19 cellular contexts compared by ENCODE assay signal in genomic region chr17:76611747-76612143, GRCh38. TPM values are rescaled to one million over a fixed set of nuclear protein-coding genes. Genes with fewer than 3 reads are reported as not detected.
DNase-seq lines count a peak whose midpoint lies in the region; ATAC-seq and TF ChIP-seq lines count a peak whose summit lies in the region.
"Had no signal": no experiment of that assay in that cellular context is flagged by ENCODE, and none has a peak within 500 bp of the region (broad histone marks: within the 10 kb centered on the region; RNA-seq: fewer than 3 reads in every experiment).

No MANE protein-coding gene starts in this region.

- no peak for TF ChIP-seq CTCF in HEK293 (tag by site-specific recombination; IDR thresholded peaks at IDR 0.05)
- no peak for TF ChIP-seq CTCF in RWPE1 (conservative IDR thresholded peaks at IDR 0.05; ENCODE audit: low read depth)
- no peak for TF ChIP-seq CTCF in glutamatergic neuron (IDR thresholded peaks at IDR 0.05; ENCODE audit: partially characterized antibody, unreplicated experiment)
- TF ChIP-seq CTCF in PC-3 (conservative IDR thresholded peaks at IDR 0.05; ENCODE audit: low read depth, low read length): no peak
- TF ChIP-seq CTCF in CD4-positive, alpha-beta T cell (IDR thresholded peaks at IDR 0.05): no peak

- H3K4me3 ChIP-seq in HEK293 (ENCODE audit: low read depth, low read length) (no peak overlapping the region), neuronal stem cell (ENCODE audit: low read length in 2 of 2) (no peak overlapping the region), PC-3 (ENCODE audit: low read length) (no peak overlapping the region)
- H3K4me3 ChIP-seq: BLaER1 treated with 17β-estradiol and CSF1 and Interleukin-3, amounts not matched to agents 10 nM and 100 nM had no signal

- H4K20me1 ChIP-seq in PC-3 (ENCODE audit: low read length): no peaks in the 10 kb centered on the region
- H4K20me1 ChIP-seq: BLaER1 treated with 17β-estradiol and CSF1 and Interleukin-3, amounts not matched to agents 10 nM and 100 nM had no signal

- H3K79me1 ChIP-seq in neuronal stem cell (ENCODE audit: low read depth, low read length): no peaks in the 10 kb centered on the region

- H3K27me3 Mint-ChIP-seq in glutamatergic neuron (ENCODE audit: unreplicated experiment): peaks cover 2% of the 10 kb centered on the region
- no peaks in the 10 kb centered on the region for H3K27me3 Mint-ChIP-seq in CD4-positive, alpha-beta T cell
- H3K27me3 Mint-ChIP-seq: IgD-negative memory B cell had no signal

- H4K8ac ChIP-seq in neuronal stem cell (ENCODE audit: low read depth, low read length): no peak overlapping the region

- no peak for DNase-seq in RWPE1 (ENCODE audit: low spot score)
- no peak for DNase-seq in glutamatergic neuron
- DNase-seq in neuronal stem cell (ENCODE audit: low spot score): no peak
- DNase-seq in COLO829 (ENCODE audit: low spot score): no peak
- DNase-seq in PC-3: no peak
- no peak for DNase-seq in CD4-positive, alpha-beta T cell
- DNase-seq: ACHN; CD4-positive, CD25-positive, alpha-beta regulatory T cell; DMS153; DMS79 treated with DMSO at 0.1 percent for 48 hours; EL; HCEC 1CT had no signal

- H2BK12ac ChIP-seq in neuronal stem cell (ENCODE audit: low read length): no peak overlapping the region

- ATAC-seq in GM18873 (IDR thresholded peaks at IDR 0.05; ENCODE audit: low FRiP score, unreplicated experiment) (no peak), PC-3 (no peak)
- no peak for ATAC-seq in CD4-positive, alpha-beta T cell (ENCODE audit: poor library complexity)

- no CpG with 5 or more reads among the region's 4 CpGs for WGBS in neuronal stem cell (ENCODE audit: extremely low coverage in 2 of 2, insufficient read length in 2 of 2, insufficient replicate concordance in 1 of 2), 2 donors

- no peak overlapping the region for H2BK120ac ChIP-seq in neuronal stem cell (ENCODE audit: low read depth, low read length)

- no peak overlapping the region for H2AK5ac ChIP-seq in neuronal stem cell (ENCODE audit: low read depth, low read length)

- H3K27me3 ChIP-seq in neuronal stem cell (ENCODE audit: control insufficient read depth in 3 of 3, insufficient read depth in 3 of 3, low read depth in 1 of 3, low read length in 3 of 3) (no peaks in the 10 kb centered on the region), PC-3 (ENCODE audit: low read length) (no peaks in the 10 kb centered on the region)
- H3K27me3 ChIP-seq in CD4-positive, alpha-beta T cell (ENCODE audit: control insufficient read depth, insufficient read depth, low read length): no peaks in the 10 kb centered on the region
- H3K27me3 ChIP-seq: BLaER1 treated with 17β-estradiol and CSF1 and Interleukin-3, amounts not matched to agents 10 nM and 100 nM had no signal

- H3K36me3 ChIP-seq in HEK293 (ENCODE audit: control insufficient read depth in 2 of 2, insufficient read depth in 1 of 2, low read length in 2 of 2) (no peaks in the 10 kb centered on the region), neuronal stem cell (replicated peaks in 1 of 2; ENCODE audit: control insufficient read depth in 2 of 2, insufficient read depth in 2 of 2, low read length in 2 of 2) (no peaks in the 10 kb centered on the region), PC-3 (ENCODE audit: low read depth, low read length) (no peaks in the 10 kb centered on the region)
- H3K36me3 ChIP-seq: BLaER1 treated with 17β-estradiol and CSF1 and Interleukin-3, amounts not matched to agents 10 nM and 100 nM had no signal

- H3K4me2 ChIP-seq in neuronal stem cell (ENCODE audit: insufficient read depth, low read length, poor library complexity, severe bottlenecking) (no peak overlapping the region), PC-3 (ENCODE audit: low read length) (no peak overlapping the region)
- H3K4me2 ChIP-seq: BLaER1 treated with 17β-estradiol and CSF1 and Interleukin-3, amounts not matched to agents 10 nM and 100 nM had no signal

- H3K79me2 ChIP-seq in PC-3 (ENCODE audit: low read length): no peaks in the 10 kb centered on the region

- H2BK15ac ChIP-seq in neuronal stem cell (ENCODE audit: low read length): no peak overlapping the region

- no peak overlapping the region for H2BK5ac ChIP-seq in neuronal stem cell (ENCODE audit: low read length)

- H3K27ac ChIP-seq in HEK293 (ENCODE audit: extremely low read depth, low read depth, low read length) (no peak overlapping the region), RWPE1 (peak overlapping the region; percentile 15; the same call in 1 of the 2 replicates), neuronal stem cell (replicated peaks; ENCODE audit: low read length) (peak overlapping the region; percentile 14), PC-3 (ENCODE audit: low read length) (no peak overlapping the region)
- no peak overlapping the region for H3K27ac ChIP-seq in CD4-positive, alpha-beta T cell (ENCODE audit: low read depth, low read length)
- H3K27ac ChIP-seq: BLaER1 treated with 17β-estradiol and CSF1 and Interleukin-3, amounts not matched to agents 10 nM and 100 nM; HL-60 had no signal

- intact Hi-C loops in PC-3 (cut with micrococcal nuclease): no loop called here
- intact Hi-C loops in CD4-positive, alpha-beta T cell (cut with DNase I, micrococcal nuclease): no loop called here

- no peak overlapping the region for H3K18ac ChIP-seq in neuronal stem cell (ENCODE audit: low read length)

- no peak overlapping the region for H3K23ac ChIP-seq in neuronal stem cell (ENCODE audit: low read depth, low read length, poor library complexity)

- H3K4me1 ChIP-seq in HEK293 (ENCODE audit: control insufficient read depth, insufficient read depth, low read length): 0 out of 2 replicates have a peak, but pooled peaks cover 3% of the 10 kb centered on the region
- H3K4me1 ChIP-seq in neuronal stem cell (ENCODE audit: control insufficient read depth in 2 of 2, insufficient read depth in 1 of 2, low read depth in 1 of 2, low read length in 2 of 2): peaks cover 7 to 8% of the 10 kb centered on the region in 2 donors
- no peaks in the 10 kb centered on the region for H3K4me1 ChIP-seq in PC-3 (ENCODE audit: insufficient read depth, low read length)

- H3K4me1 Mint-ChIP-seq in glutamatergic neuron (ENCODE audit: low read depth, unreplicated experiment): peaks cover 2% of the 10 kb centered on the region
- no peaks in the 10 kb centered on the region for H3K4me1 Mint-ChIP-seq in CD4-positive, alpha-beta T cell (ENCODE audit: low read depth)

- H3K9me3 ChIP-seq in HEK293 (ENCODE audit: control insufficient read depth, insufficient read depth, low read depth, low read length) (no peaks in the 10 kb centered on the region), neuronal stem cell (replicated peaks in 1 of 2; ENCODE audit: control insufficient read depth in 2 of 2, insufficient read depth in 1 of 2, low read depth in 1 of 2, low read length in 2 of 2) (peaks cover 7 to 9% of the 10 kb centered on the region in 2 donors), PC-3 (ENCODE audit: low read length) (no peaks in the 10 kb centered on the region)
- no peaks in the 10 kb centered on the region for H3K9me3 ChIP-seq in CD4-positive, alpha-beta T cell (ENCODE audit: control insufficient read depth, low read length)

- H3K36me3 Mint-ChIP-seq in glutamatergic neuron (ENCODE audit: unreplicated experiment): peaks cover 12% of the 10 kb centered on the region
- no peaks in the 10 kb centered on the region for H3K36me3 Mint-ChIP-seq in CD4-positive, alpha-beta T cell (ENCODE audit: low read depth)
- H3K36me3 Mint-ChIP-seq: CD4-positive, CD25-positive, alpha-beta regulatory T cell; IgD-negative memory B cell had no signal

- H3K9me2 ChIP-seq in PC-3 (replicated peaks; ENCODE audit: low read length): no peaks in the 10 kb centered on the region

- no peak overlapping the region for H3K14ac ChIP-seq in neuronal stem cell (ENCODE audit: low read length)

- POLR2A ChIA-PET in HEK293 (lab: Yijun Ruan, JAX): interaction anchor here (0.6 to 1.5 kb wide), 3 partner anchors 11 to 55 kb away, joined by 3 to 5 read pairs (median 4); no protein-coding TSS in a partner anchor
- POLR2A ChIA-PET in RWPE1 (lab: Yijun Ruan, JAX; ENCODE audit: low non-redundant PET): no interaction called here
- POLR2A ChIA-PET in PC-3 (lab: Charles Lee; ENCODE audit: unreplicated experiment): no interaction called here
- POLR2A ChIA-PET in CD4-positive, alpha-beta T cell (lab: Charles Lee): no interaction called here

- peaks cover 3% of the 10 kb centered on the region for H3K9me3 Mint-ChIP-seq in glutamatergic neuron (ENCODE audit: unreplicated experiment)
- no peaks in the 10 kb centered on the region for H3K9me3 Mint-ChIP-seq in CD4-positive, alpha-beta T cell
- H3K9me3 Mint-ChIP-seq: CD4-positive, CD25-positive, alpha-beta regulatory T cell had no signal

- H3K4ac ChIP-seq in neuronal stem cell (ENCODE audit: low read length): no peak overlapping the region

- no peak overlapping the region for H3K4me3 Mint-ChIP-seq in glutamatergic neuron (ENCODE audit: unreplicated experiment)
- H3K4me3 Mint-ChIP-seq in CD4-positive, alpha-beta T cell: no peak overlapping the region
- H3K4me3 Mint-ChIP-seq: CD4-positive, CD25-positive, alpha-beta regulatory T cell; IgD-negative memory B cell had no signal

- no peaks in the 10 kb centered on the region for H3F3A ChIP-seq in PC-3 (ENCODE audit: low read length, unreplicated experiment)

- H4K91ac ChIP-seq in neuronal stem cell (ENCODE audit: low read depth, low read length, poor library complexity): no peak overlapping the region

- no TSS peak for BruUV-seq in PC-3 (replicated peaks; lab: Mats Ljungman, UMichigan)

- H3K27ac Mint-ChIP-seq in glutamatergic neuron (ENCODE audit: unreplicated experiment): peak overlapping the region; percentile 59
- H3K27ac Mint-ChIP-seq in CD4-positive, alpha-beta T cell: no peak overlapping the region
- H3K27ac Mint-ChIP-seq: CD4-positive, CD25-positive, alpha-beta regulatory T cell; IgD-negative memory B cell had no signal

- CTCF ChIA-PET in HEK293 (lab: Yijun Ruan, JAX) (interaction anchor here (0.7 to 4.9 kb wide), 7 partner anchors 12 to 89 kb away, joined by 3 to 48 read pairs (median 5); no protein-coding TSS in a partner anchor), RWPE1 (lab: Yijun Ruan, JAX) (interaction anchor here (0.6 to 3.9 kb wide), 3 partner anchors 12 to 120 kb away, joined by 3 to 17 read pairs (median 4); no protein-coding TSS in a partner anchor), PC-3 (lab: Charles Lee) (no interaction called here)
- CTCF ChIA-PET in CD4-positive, alpha-beta T cell (lab: Charles Lee): interaction anchor here (1.2 kb wide), 1 partner anchor 89 kb away, joined by 3 read pairs; no protein-coding TSS in a partner anchor

- H3K9ac ChIP-seq in neuronal stem cell (ENCODE audit: low read depth, low read length, poor library complexity) (no peak overlapping the region), PC-3 (ENCODE audit: low read length) (no peak overlapping the region)
- H3K9ac ChIP-seq: BLaER1 treated with 17β-estradiol and CSF1 and Interleukin-3, amounts not matched to agents 10 nM and 100 nM had no signal

- H2AFZ ChIP-seq in neuronal stem cell (ENCODE audit: low read length) (peak overlapping the region; percentile 72), PC-3 (ENCODE audit: low read length) (no peak overlapping the region)

RNA-seq across cellular contexts. Expression of gene ST6GALNAC2, which starts 26.1 kb away (rescaled TPM):
- total RNA-seq in glutamatergic neuron (ENCODE audit: unreplicated experiment): 0.32 TPM
- 0.35 TPM for polyA plus RNA-seq in neuronal stem cell (2013, experiment 1 of 2)
- polyA plus RNA-seq in neuronal stem cell (2013, experiment 2 of 2): 0.50 TPM
- 1.0 and 6.4 TPM in 2 replicates for total RNA-seq in PC-3 (2014; rRNA removed)
- total RNA-seq in CD4-positive, alpha-beta T cell: 1 to 10 TPM in 1 of 2 experiments, under 1 TPM in 1; 0.49 to 1.2 TPM

RNA-seq across cellular contexts. Expression of gene ST6GALNAC1, which starts 31.8 kb away (rescaled TPM):
- total RNA-seq in glutamatergic neuron (ENCODE audit: unreplicated experiment) (not detected), PC-3 (2014; rRNA removed) (2.6 and 4.1 TPM in 2 replicates)
- not detected for polyA plus RNA-seq in neuronal stem cell (2013, experiment 1 of 2)
- polyA plus RNA-seq in neuronal stem cell (2013, experiment 2 of 2): not detected
- total RNA-seq in CD4-positive, alpha-beta T cell: 1 to 10 TPM; 1.8 to 2.5 TPM
- total RNA-seq: A172, H4 had no signal

Comparison
In these comparisons a context has a peak if more than half of its experiments do, and no peak if none do; other contexts are left out.
1. H3K27ac ChIP-seq: peak in RWPE1 (single experiment) and neuronal stem cell (single experiment); none in HEK293 (single experiment), PC-3 (single experiment) and CD4-positive, alpha-beta T cell (single experiment).